8 cellular contexts compared by ENCODE assay signal in genomic region chr10:49941447-49942338, GRCh38. TPM values are rescaled to one million over a fixed set of nuclear protein-coding genes. Genes with fewer than 3 reads are reported as not detected.
A peak's percentile ranks its signal among the peaks of the same experiment; 100 is the strongest.
DNase-seq lines count a peak whose midpoint lies in the region; ATAC-seq and TF ChIP-seq lines count a peak whose summit lies in the region.
"Not testable (repeated sequence)": the region's sequence is repeated elsewhere in the genome, so short reads cannot be mapped to it uniquely, and the experiment has no call there.

Gene PARG, minus strand, starts transcription at chr10:49942027. Its CDS starts 302 bp downstream, at chr10:49941725.
Gene TIMM23B, plus strand, starts transcription at chr10:49942053. Its CDS starts 142 bp downstream, at chr10:49942195.

- TF ChIP-seq POLR2A in Peyer's patch (IDR thresholded peaks at IDR 0.05) = peak in 1 of 2 donors; percentile 20

- H3K4me1 Mint-ChIP-seq in activated T-cell treated with anti-CD3 and anti-CD28 coated beads, Interleukin-2, amount 50 U/mL, for 4 hours (ENCODE audit: low read depth) = peaks cover 30% of the 10 kb centered on the region

- not testable (repeated sequence) for H3K36me3 Mint-ChIP-seq in activated T-cell treated with anti-CD3 and anti-CD28 coated beads, Interleukin-2, amount 50 U/mL, for 4 hours (ENCODE audit: insufficient read depth)

- peak within 1 kb of the TSS; percentile 59 for H3K4me3 ChIP-seq in Jurkat, Clone E6-1 (ENCODE audit: low read length)
- peak within 1 kb of the TSS; percentile 76 to 92 (median 87) for H3K4me3 ChIP-seq in Peyer's patch
- peak within 1 kb of the TSS; percentile 77 to 81 for H3K4me3 ChIP-seq in esophagus (ENCODE audit: low read depth in 1 of 2, low read length in 2 of 2)
- H3K4me3 ChIP-seq in mucosa of stomach (ENCODE audit: low read length) = peak within 1 kb of the TSS; percentile 51

- not testable (repeated sequence) for H3K9me3 Mint-ChIP-seq in activated T-cell treated with anti-CD3 and anti-CD28 coated beads, Interleukin-2, amount 50 U/mL, for 4 hours

- TF ChIP-seq CTCF in Peyer's patch (IDR thresholded peaks at IDR 0.05) = peak in 1 of 6 experiments; percentile 16

- DNase-seq in DMS53 treated with DMSO at 0.1 percent for 48 hours (lab: John Stamatoyannopoulos, UW; ENCODE audit: unreplicated experiment) (peak; percentile 46), Peyer's patch (peak; percentile 71 to 91 (median 85))
- peak; percentile 77 for DNase-seq in Jurkat, Clone E6-1 (ENCODE audit: low read depth, low spot score)
- peak; percentile 65 for DNase-seq in activated T-cell treated with anti-CD3 and anti-CD28 coated beads, Interleukin-2, amount 50 U/mL, for 4 hours
- DNase-seq in stimulated activated CD8-positive, alpha-beta memory T cell treated with anti-CD3 and anti-CD28 coated beads, Interleukin-4, amount 100 ng/mL, for 24 hours (ENCODE audit: low read depth) = peak; percentile 72

- H3K27ac ChIP-seq in Peyer's patch = peak within 1 kb of the TSS; percentile 64 to 79 (median 76)
- H3K27ac ChIP-seq in esophagus (ENCODE audit: low read depth in 2 of 2, low read length in 1 of 2) = peak within 1 kb of the TSS; percentile 47 to 68

- not testable (repeated sequence) for H3K27me3 Mint-ChIP-seq in activated T-cell treated with anti-CD3 and anti-CD28 coated beads, Interleukin-2, amount 50 U/mL, for 4 hours (ENCODE audit: low read depth)

- 0% methylated on average over 76 to 81 of the region's 81 CpGs for WGBS in esophagus, 2 donors

- H3K9me3 ChIP-seq in Peyer's patch; esophagus (ENCODE audit: control insufficient read depth in 2 of 2, insufficient read depth in 1 of 2, low read depth in 1 of 2, low read length in 1 of 2); mucosa of stomach (ENCODE audit: control insufficient read depth, low read length): not testable (repeated sequence)

- not testable (repeated sequence) for H3K27me3 ChIP-seq in Peyer's patch; esophagus (ENCODE audit: control insufficient read depth in 1 of 2, insufficient read depth in 2 of 2, low read length in 2 of 2); mucosa of stomach (ENCODE audit: control insufficient read depth, insufficient read depth, low read length)

- H3K4me3 Mint-ChIP-seq in activated T-cell treated with anti-CD3 and anti-CD28 coated beads, Interleukin-2, amount 50 U/mL, for 4 hours = peak within 1 kb of the TSS; percentile 99

- H3K4me1 ChIP-seq in Peyer's patch = peaks cover 0 to 13% (median 0%) of the 10 kb centered on the region in 4 donors
- not testable (repeated sequence) for H3K4me1 ChIP-seq in esophagus (ENCODE audit: control insufficient read depth in 2 of 2, insufficient read depth in 2 of 2, low read length in 1 of 2); mucosa of stomach (ENCODE audit: control insufficient read depth, insufficient read depth, low read length)

- ATAC-seq in GM21717 (IDR thresholded peaks at IDR 0.05; ENCODE audit: unreplicated experiment) = peak; percentile 66
- ATAC-seq in activated T-cell treated with anti-CD3 and anti-CD28 coated beads, Interleukin-2, amount 50 U/mL, for 4 hours = peak; percentile 89 to 91

- H3K36me3 ChIP-seq in Peyer's patch; esophagus (ENCODE audit: control insufficient read depth in 2 of 2, insufficient read depth in 2 of 2, low read length in 1 of 2); mucosa of stomach (ENCODE audit: control insufficient read depth, insufficient read depth, low read length): not testable (repeated sequence)

- H3K9ac ChIP-seq in mucosa of stomach (ENCODE audit: low read length) = peak within 1 kb of the TSS; percentile 75

RNA-seq across cellular contexts. Expression of gene PARG, which starts in this region (rescaled TPM):
- 30.9 TPM for polyA plus RNA-seq in Jurkat, Clone E6-1 (2012; ENCODE audit: insufficient read depth, insufficient read length)
- 10 to 100 TPM; 21.0 to 77.6 (median 41.8) TPM for total RNA-seq in Peyer's patch
- total RNA-seq in activated T-cell treated with anti-CD3 and anti-CD28 coated beads, Interleukin-2, amount 50 U/mL, for 4 hours = 10 to 100 TPM; 28.2 to 29.7 (median 29.1) TPM
- polyA plus RNA-seq in esophagus = 1 to 10 TPM; 3.1 to 7.6 TPM

RNA-seq across cellular contexts. Expression of gene TIMM23B, which starts in this region (rescaled TPM):
- 24.4 TPM for polyA plus RNA-seq in Jurkat, Clone E6-1 (2012; ENCODE audit: insufficient read depth, insufficient read length)
- total RNA-seq in Peyer's patch = 10 to 100 TPM; 16.8 to 36.1 (median 24.8) TPM
- 10 to 100 TPM; 31.7 to 38.2 (median 32.2) TPM for total RNA-seq in activated T-cell treated with anti-CD3 and anti-CD28 coated beads, Interleukin-2, amount 50 U/mL, for 4 hours
- 1 to 10 TPM; 6.1 to 7.2 TPM for polyA plus RNA-seq in esophagus

Comparison
In these comparisons a context has a peak if more than half of its experiments do, and no peak if none do; other contexts are left out.
1. Peak in every context shown above with its lines: DNase-seq, ATAC-seq, H3K4me3 ChIP-seq and H3K27ac ChIP-seq.